ENCODE assay signal across 25 cellular contexts in the genomic region with DNA sequence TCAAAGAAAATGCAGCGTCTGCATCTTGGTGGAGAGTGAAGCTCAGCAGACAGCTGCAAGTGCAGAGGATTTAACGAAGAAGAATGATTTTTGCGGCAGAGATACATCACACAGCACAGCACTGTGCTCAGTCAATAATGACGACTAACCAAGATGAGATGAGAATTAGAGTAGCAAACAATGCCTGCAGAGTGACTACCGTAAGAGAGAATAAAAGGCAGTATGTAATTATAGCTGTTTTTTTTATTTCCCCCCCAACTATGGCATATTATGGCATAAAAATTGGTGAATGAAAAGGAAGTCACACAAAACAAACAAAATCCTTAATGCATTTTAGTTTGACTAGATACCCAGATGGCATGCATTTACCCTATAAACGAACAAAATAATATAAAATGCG.
"Had no signal": no experiment of that assay in that cellular context is flagged by ENCODE, and none has a peak within 500 bp of the region (broad histone marks: within the 10 kb centered on the region; RNA-seq: fewer than 3 reads in every experiment).

No MANE protein-coding gene starts in this region.

- H3K4me1 ChIP-seq: left ventricle myocardium inferior, neural progenitor cell, parathyroid adenoma, right atrium auricular region, right lobe of liver, stomach, testis, thyroid gland, transverse colon, upper lobe of left lung, vagina had no signal

- H3K27me3 ChIP-seq: neural progenitor cell, neutrophil, right atrium auricular region, right lobe of liver, stomach, testis, thyroid gland, transverse colon, upper lobe of left lung, vagina had no signal

- DNase-seq: hypothalamus; immature natural killer cell; left ventricle myocardium inferior; mesendoderm; naive B cell; natural killer cell; nephron progenitor cell; occipital lobe; right lobe of liver; stimulated activated CD4-positive, alpha-beta T cell treated with anti-CD3 and anti-CD28 coated beads, Interleukin-1b, Interleukin-23, amount 100 ng/mL, for 48 hours; stimulated activated CD4-positive, alpha-beta T cell treated with anti-CD3 and anti-CD28 coated beads, Interleukin-4, amount 100 ng/mL, for 1 hour; stimulated activated naive B cell treated with anti-CD40 and anti-IgM and Interleukin-4, amounts not matched to agents 10 μg/mL and 1 μg/mL and 100 μg/mL, for 72 hours; stimulated activated naive CD8-positive, alpha-beta T cell treated with anti-CD3 and anti-CD28 coated beads, Interleukin-15, Interleukin-2, amounts not matched to agents 100 U/mL and 50 U/mL, for 24 hours; stomach; testis; thyroid gland; transverse colon; upper lobe of left lung had no signal

- H3K9ac ChIP-seq: neural progenitor cell, parathyroid adenoma had no signal

- H3K4me3 ChIP-seq: left ventricle myocardium inferior, lung, neural progenitor cell, right atrium auricular region, right lobe of liver, smooth muscle cell, stomach, testis, thyroid gland, transverse colon, upper lobe of left lung, vagina had no signal

- H3K9me3 ChIP-seq: left ventricle myocardium inferior, neutrophil, right atrium auricular region, right lobe of liver, testis, thyroid gland, transverse colon, upper lobe of left lung, vagina had no signal

- H3K36me3 ChIP-seq: left ventricle myocardium inferior, neural progenitor cell, neutrophil, right atrium auricular region, right lobe of liver, stomach, thyroid gland, transverse colon, upper lobe of left lung, vagina had no signal
